ENCODE assay signal across 13 cellular contexts in the genomic region with DNA sequence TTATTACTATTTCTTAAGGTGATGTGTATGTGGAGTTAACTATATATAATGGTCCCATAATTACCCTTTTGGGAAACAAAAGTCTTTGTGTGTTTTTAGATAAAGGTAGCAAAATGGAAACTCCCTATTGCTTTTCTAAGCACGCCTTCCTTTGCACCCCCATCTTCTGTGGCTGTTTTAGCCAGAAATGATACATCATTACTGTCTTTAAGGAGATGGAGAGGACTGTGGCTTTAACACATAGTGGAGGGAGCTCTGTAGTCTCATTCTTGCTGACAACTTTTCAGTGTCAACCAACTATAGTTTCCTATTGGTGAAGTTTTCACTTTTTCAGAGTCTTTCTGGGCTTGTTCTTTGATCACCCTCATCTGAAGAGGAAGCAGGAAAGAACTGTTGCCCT. TPM values are rescaled to one million over a fixed set of nuclear protein-coding genes. Genes with fewer than 3 reads are reported as not detected.
DNase-seq lines count a peak whose midpoint lies in the region; ATAC-seq and TF ChIP-seq lines count a peak whose summit lies in the region.
"Had no signal": no experiment of that assay in that cellular context is flagged by ENCODE, and none has a peak within 500 bp of the region (broad histone marks: within the 10 kb centered on the region; RNA-seq: fewer than 3 reads in every experiment).

No MANE protein-coding gene starts in this region.

- intact Hi-C loops in spleen (cut with DNase I; ENCODE audit: low total_unique reads) = loop anchor here (5.0 to 10.0 kb wide), 2 partner anchors 265 to 1033 kb away; no protein-coding TSS in a partner anchor
- intact Hi-C loops in adrenal gland (cut with DNase I) = no loop called here

- peak; percentile 50 for ATAC-seq in GM21717 (IDR thresholded peaks at IDR 0.05; ENCODE audit: unreplicated experiment)
- ATAC-seq in activated T-helper 17 cell treated with anti-CD3 and anti-CD28 coated beads, Interleukin-2, amount 50 U/mL, for 72 hours (replicated peaks) = peak; percentile 97

- TF ChIP-seq CTCF in spleen (IDR thresholded peaks at IDR 0.05 in 8 of 11, conservative IDR thresholded peaks at IDR 0.05 in 3 of 11) = no peak
- TF ChIP-seq CTCF in adrenal gland (IDR thresholded peaks at IDR 0.05) = no peak

- H3K9me3 ChIP-seq in spleen (no peaks in the 10 kb centered on the region), adrenal gland (replicated peaks in 1 of 3) (no peaks in the 10 kb centered on the region)
- H3K9me3 ChIP-seq: thoracic aorta had no signal

- no peak overlapping the region for H3K4me3 Mint-ChIP-seq in activated naive CD4-positive, alpha-beta T cell treated with anti-CD3 and anti-CD28 coated beads, Interleukin-2, amount 10 ng/mL, durations not matched to agents 7 days and 5 days
- peak overlapping the region; percentile 43 for H3K4me3 Mint-ChIP-seq in activated T-helper 17 cell treated with anti-CD3 and anti-CD28 coated beads, Interleukin-2, amount 50 U/mL, for 72 hours

- H3K36me3 Mint-ChIP-seq in activated naive CD4-positive, alpha-beta T cell treated with anti-CD3 and anti-CD28 coated beads, Interleukin-2, amount 10 ng/mL, durations not matched to agents 7 days and 5 days = no peaks in the 10 kb centered on the region
- no peaks in the 10 kb centered on the region for H3K36me3 Mint-ChIP-seq in activated T-helper 17 cell treated with anti-CD3 and anti-CD28 coated beads, Interleukin-2, amount 50 U/mL, for 72 hours (ENCODE audit: low read depth)

- DNase-seq in activated naive CD4-positive, alpha-beta T cell treated with anti-CD3 and anti-CD28 coated beads, Interleukin-2, amount 10 ng/mL, durations not matched to agents 7 days and 5 days = no peak
- DNase-seq in activated naive CD4-positive, alpha-beta T cell (lab: John Stamatoyannopoulos, UW) = no peak
- DNase-seq in spleen = no peak
- DNase-seq in adrenal gland = no peak
- no peak for DNase-seq in NCI-H2171 treated with DMSO at 0.1 percent for 48 hours (lab: John Stamatoyannopoulos, UW)
- no peak for DNase-seq in dedifferentiated amniotic fluid mesenchymal stem cell (ENCODE audit: extremely low spot score)

- no peaks in the 10 kb centered on the region for H3K27me3 Mint-ChIP-seq in activated naive CD4-positive, alpha-beta T cell treated with anti-CD3 and anti-CD28 coated beads, Interleukin-2, amount 10 ng/mL, durations not matched to agents 7 days and 5 days
- H3K27me3 Mint-ChIP-seq in activated T-helper 17 cell treated with anti-CD3 and anti-CD28 coated beads, Interleukin-2, amount 50 U/mL, for 72 hours = no peaks in the 10 kb centered on the region

- peak overlapping the region; percentile 73 for H3K27ac Mint-ChIP-seq in activated naive CD4-positive, alpha-beta T cell treated with anti-CD3 and anti-CD28 coated beads, Interleukin-2, amount 10 ng/mL, durations not matched to agents 7 days and 5 days
- peak overlapping the region; percentile 54 for H3K27ac Mint-ChIP-seq in activated T-helper 17 cell treated with anti-CD3 and anti-CD28 coated beads, Interleukin-2, amount 50 U/mL, for 72 hours

- H3K36me3 ChIP-seq in spleen (no peaks in the 10 kb centered on the region), adrenal gland (replicated peaks in 1 of 2) (no peaks in the 10 kb centered on the region)
- H3K36me3 ChIP-seq: thoracic aorta had no signal

- H3K27ac ChIP-seq in spleen (peak overlapping the region in 6 of 8 donors; percentile 45 to 76 (median 60)), adrenal gland (no peak overlapping the region)
- H3K27ac ChIP-seq: thoracic aorta had no signal

- H3K4me1 Mint-ChIP-seq in activated naive CD4-positive, alpha-beta T cell treated with anti-CD3 and anti-CD28 coated beads, Interleukin-2, amount 10 ng/mL, durations not matched to agents 7 days and 5 days = peaks cover 34% of the 10 kb centered on the region
- H3K4me1 Mint-ChIP-seq in activated T-helper 17 cell treated with anti-CD3 and anti-CD28 coated beads, Interleukin-2, amount 50 U/mL, for 72 hours = peaks cover 24% of the 10 kb centered on the region

- H3K4me1 ChIP-seq in spleen = peaks cover 0 to 50% (median 33%) of the 10 kb centered on the region in 6 donors
- H3K4me1 ChIP-seq in adrenal gland (replicated peaks in 1 of 2) = peaks cover 0 to 16% of the 10 kb centered on the region in 2 donors

- H3K27me3 ChIP-seq in spleen (replicated peaks in 1 of 7) = no peaks in the 10 kb centered on the region
- H3K27me3 ChIP-seq in adrenal gland = no peaks in the 10 kb centered on the region

- H3K9me3 Mint-ChIP-seq in activated naive CD4-positive, alpha-beta T cell treated with anti-CD3 and anti-CD28 coated beads, Interleukin-2, amount 10 ng/mL, durations not matched to agents 7 days and 5 days = no peaks in the 10 kb centered on the region
- no peaks in the 10 kb centered on the region for H3K9me3 Mint-ChIP-seq in activated T-helper 17 cell treated with anti-CD3 and anti-CD28 coated beads, Interleukin-2, amount 50 U/mL, for 72 hours

- no peak for TF ChIP-seq POLR2A in spleen (IDR thresholded peaks at IDR 0.05)
- no peak for TF ChIP-seq POLR2A in adrenal gland (IDR thresholded peaks at IDR 0.05)

- peak overlapping the region in 1 of 8 donors; percentile 11 for H3K4me3 ChIP-seq in spleen
- H3K4me3 ChIP-seq in adrenal gland = no peak overlapping the region
- H3K4me3 ChIP-seq: thoracic aorta had no signal

- WGBS in spleen, 5 donors = 55 to 72% (median 70%) methylated on average over 1 of the region's 1 CpG
- WGBS in adrenal gland, 4 donors = 85 to 98% (median 88%) methylated on average over 1 of the region's 1 CpG

- CTCF ChIA-PET in activated naive CD4-positive, alpha-beta T cell treated with anti-CD3 and anti-CD28 coated beads, Interleukin-2, amount 10 ng/mL, durations not matched to agents 7 days and 5 days (lab: Charles Lee) = interaction anchor here (1.2 to 6.2 kb wide), 6 partner anchors 19 to 264 kb away, joined by 3 to 140 read pairs (median 26); partner anchors contain the start of gene ARPC5

RNA-seq across cellular contexts. Expression of gene APOBEC4, which starts 1.0 kb away (rescaled TPM):
- not detected for total RNA-seq in activated T-helper 17 cell treated with anti-CD3 and anti-CD28 coated beads, Interleukin-2, amount 50 U/mL, for 72 hours
- total RNA-seq in spleen (not detected), adrenal gland (not detected)
- polyA plus RNA-seq in spleen (not detected), adrenal gland (not detected)
- total RNA-seq: astrocyte, lung microvascular endothelial cell, pulmonary artery endothelial cell, SK-MEL-5, thoracic aorta had no signal

RNA-seq across cellular contexts. Expression of gene ARPC5, which starts 16.5 kb away (rescaled TPM):
- total RNA-seq in activated T-helper 17 cell treated with anti-CD3 and anti-CD28 coated beads, Interleukin-2, amount 50 U/mL, for 72 hours = 100 to 1,000 TPM; 130 to 164 TPM
- total RNA-seq in spleen (100 to 1,000 TPM; 141 to 221 (median 171) TPM), adrenal gland (100 to 1,000 TPM in 2 of 8 donors, 10 to 100 TPM in 6; 50.6 to 128 (median 91.5) TPM)
- polyA plus RNA-seq in spleen (100 to 1,000 TPM; 122 to 208 (median 190) TPM), adrenal gland (10 to 100 TPM; 48.1 to 79.6 (median 68.3) TPM)

Comparison
In these comparisons a context has a peak if more than half of its experiments do, and no peak if none do; other contexts are left out.
1. H3K27ac ChIP-seq: peak in spleen (6 of 8); none in adrenal gland (0 of 5).